ENCODE assay signal across 2 cellular contexts in genomic region chr5:135029468-135030122, GRCh38.
TF ChIP-seq lines count a peak whose summit lies in the region.

No MANE protein-coding gene starts in this region.

TF ChIP-seq in endothelial cell of umbilical vein, 7 proteins besides CTCF, POLR2A, EP300 and RAD21:
- TF ChIP-seq EZH2 (IDR thresholded peaks at IDR 0.05; ENCODE audit: borderline replicate concordance, low read depth, low read length, severe bottlenecking) (peak; percentile 27), POLR2AphosphoS5 (IDR thresholded peaks at IDR 0.05; ENCODE audit: insufficient read depth, low read depth, low read length) (no peak)
TF ChIP-seq in endothelial cell of umbilical vein: peak in this region for 1.

TF ChIP-seq in neural cell, 6 proteins besides CTCF, POLR2A, EP300 and RAD21 (continued from another document):
- TF ChIP-seq REST (IDR thresholded peaks at IDR 0.05; ENCODE audit: borderline replicate concordance) = no peak
- no peak for TF ChIP-seq EZH2 (IDR thresholded peaks at IDR 0.05; ENCODE audit: borderline replicate concordance, insufficient read depth, low read length, poor library complexity, severe bottlenecking)
- TF ChIP-seq POLR2AphosphoS5 (IDR thresholded peaks at IDR 0.05) = peak; percentile 86
- no peak for TF ChIP-seq SMC3 (conservative IDR thresholded peaks at IDR 0.05; ENCODE audit: poor library complexity)
